Comparison of ENCODE assay signal across 8 cellular contexts in the genomic region with DNA sequence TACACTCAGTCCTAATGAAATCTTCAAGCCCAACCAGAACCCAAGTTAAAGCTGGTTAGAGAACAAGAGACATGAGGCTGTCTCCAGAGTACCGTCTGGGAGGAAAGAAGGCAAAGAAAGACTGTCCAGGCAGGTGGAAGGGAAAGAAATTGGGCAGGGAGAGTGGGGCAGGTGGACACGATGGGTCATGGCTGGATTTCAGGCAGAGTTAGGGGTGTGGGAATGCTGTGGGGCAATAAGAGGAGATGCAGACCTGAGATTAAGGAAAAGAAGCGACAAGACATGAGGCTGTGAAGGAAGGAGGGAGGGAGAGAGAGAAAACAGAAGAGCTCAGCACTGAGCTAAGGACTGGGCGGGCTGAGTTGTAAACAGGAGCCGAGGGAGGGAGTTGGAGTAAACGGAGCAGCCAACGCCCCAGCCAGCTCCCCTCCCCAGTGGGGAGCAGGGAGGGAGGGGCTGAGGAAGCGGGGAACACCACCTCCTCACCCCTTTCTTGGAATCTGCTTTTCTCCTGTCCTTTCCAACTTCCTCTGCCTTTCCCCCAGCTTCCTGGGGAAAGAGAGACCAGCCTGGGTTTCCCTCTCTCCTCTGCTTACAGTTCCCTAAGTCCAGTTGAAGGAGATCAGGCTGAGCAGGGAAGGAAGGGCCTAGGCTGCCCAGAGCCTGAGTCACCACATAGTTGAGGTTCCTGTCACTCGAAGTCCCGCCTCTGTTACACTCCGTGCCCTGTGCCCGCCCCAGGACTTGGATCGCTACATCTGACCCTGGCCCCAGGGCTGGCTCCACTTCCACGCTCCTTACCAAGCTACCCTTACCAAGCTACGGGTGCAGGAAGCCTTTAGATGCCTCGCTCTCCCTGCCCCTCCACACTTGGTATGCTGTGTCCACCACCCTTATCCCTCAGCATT. TPM values are rescaled to one million over a fixed set of nuclear protein-coding genes. Genes with fewer than 3 reads are reported as not detected.
DNase-seq lines count a peak whose midpoint lies in the region; ATAC-seq and TF ChIP-seq lines count a peak whose summit lies in the region.

No MANE protein-coding gene starts in this region.

- DNase-seq in DMS 273 treated with DMSO at 0.1 percent for 48 hours (lab: John Stamatoyannopoulos, UW) = peak; percentile 12
- peak; percentile 66 for DNase-seq in NCI-H2227 treated with DMSO at 0.1 percent for 48 hours (lab: John Stamatoyannopoulos, UW)
- DNase-seq in activated T-cell treated with anti-CD3 and anti-CD28 coated beads for 4 hours = peak; percentile 31
- no peak for DNase-seq in esophagus squamous epithelium (lab: John Stamatoyannopoulos, UW)
- DNase-seq in natural killer cell = no peak
- no peak for DNase-seq in NCI-H1436 treated with DMSO at 0.1 percent for 48 hours (lab: John Stamatoyannopoulos, UW)

- H3K27me3 Mint-ChIP-seq in natural killer cell (ENCODE audit: low read depth in 2 of 2) = no peaks in the 10 kb centered on the region

- H3K4me1 ChIP-seq in esophagus squamous epithelium = peaks cover 85 to 100% (median 91%) of the 10 kb centered on the region in 3 donors

- WGBS in esophagus squamous epithelium, 2 donors = 2% methylated on average over 16 of the region's 16 CpGs

- H3K4me3 ChIP-seq in esophagus squamous epithelium = peak overlapping the region; percentile 1 to 52 (median 29)

- TF ChIP-seq CTCF in esophagus squamous epithelium (IDR thresholded peaks at IDR 0.05) (no peak), natural killer cell (IDR thresholded peaks at IDR 0.05) (no peak)

- H3K36me3 ChIP-seq in esophagus squamous epithelium = peaks cover 0 to 8% (median 0%) of the 10 kb centered on the region in 3 donors

- H3K4me3 Mint-ChIP-seq in natural killer cell = peak overlapping the region; percentile 83

- peak overlapping the region; percentile 97 to 98 for H3K27ac Mint-ChIP-seq in natural killer cell

- peak in 2 of 4 donors; percentile 59 to 65 for TF ChIP-seq POLR2A in esophagus squamous epithelium (IDR thresholded peaks at IDR 0.05)

- intact Hi-C loops in esophagus squamous epithelium (cut with DNase I) (no loop called here), natural killer cell (cut with micrococcal nuclease) (no loop called here)

- peaks cover 68 to 77% of the 10 kb centered on the region in 2 donors for H3K4me1 Mint-ChIP-seq in natural killer cell

- H3K36me3 Mint-ChIP-seq in natural killer cell = no peaks in the 10 kb centered on the region

- no peaks in the 10 kb centered on the region for H3K9me3 Mint-ChIP-seq in natural killer cell

- H3K27ac ChIP-seq in esophagus squamous epithelium = peak overlapping the region; percentile 92 to 95 (median 94)

- peak in 2 of 3 donors; percentile 27 to 35 for ATAC-seq in natural killer cell
- no peak for ATAC-seq in HG03045 (IDR thresholded peaks at IDR 0.05; ENCODE audit: unreplicated experiment)
- ATAC-seq in GM21381 (IDR thresholded peaks at IDR 0.05; ENCODE audit: unreplicated experiment) = no peak

- H3K27me3 ChIP-seq in esophagus squamous epithelium = no peaks in the 10 kb centered on the region

- no peaks in the 10 kb centered on the region for H3K9me3 ChIP-seq in esophagus squamous epithelium

RNA-seq across cellular contexts. Expression of gene AHNAK, which starts 6.6 kb away (rescaled TPM):
- 1,000 to 10,000 TPM in 2 of 4 donors, 100 to 1,000 TPM in 2; 695 to 1,250 (median 954) TPM for total RNA-seq in esophagus squamous epithelium
- 100 to 1,000 TPM; 623 to 740 (median 677) TPM for total RNA-seq in natural killer cell

RNA-seq across cellular contexts. Expression of gene EEF1G, which starts 20.5 kb away (rescaled TPM):
- total RNA-seq in esophagus squamous epithelium = 1,000 to 10,000 TPM; 1,144 to 2,095 (median 1,685) TPM
- total RNA-seq in natural killer cell = 100 to 1,000 TPM; 628 to 754 (median 714) TPM

RNA-seq across cellular contexts. Expression of gene TUT1, which starts 38.1 kb away (rescaled TPM):
- 10 to 100 TPM in 1 of 4 donors, 1 to 10 TPM in 3; 5.0 to 12.7 (median 8.0) TPM for total RNA-seq in esophagus squamous epithelium
- 10 to 100 TPM; 20.0 to 28.9 (median 26.2) TPM for total RNA-seq in natural killer cell

RNA-seq across cellular contexts. Expression of gene MTA2, which starts 48.5 kb away (rescaled TPM):
- 100 to 1,000 TPM; 103 to 132 (median 111) TPM for total RNA-seq in esophagus squamous epithelium
- 100 to 1,000 TPM; 254 to 305 (median 259) TPM for total RNA-seq in natural killer cell

RNA-seq across cellular contexts. Expression of gene EML3, which starts 59.4 kb away (rescaled TPM):
- total RNA-seq in esophagus squamous epithelium = 10 to 100 TPM; 34.7 to 58.6 (median 53.6) TPM
- 100 to 1,000 TPM; 221 to 233 (median 232) TPM for total RNA-seq in natural killer cell

Comparison
In these comparisons a context has a peak if more than half of its experiments do, and no peak if none do; other contexts are left out.
1. DNase-seq: peak in DMS 273 treated with DMSO at 0.1 percent for 48 hours (single experiment), NCI-H2227 treated with DMSO at 0.1 percent for 48 hours (single experiment) and activated T-cell treated with anti-CD3 and anti-CD28 coated beads for 4 hours (single experiment); none in esophagus squamous epithelium (single experiment), natural killer cell (single experiment) and NCI-H1436 treated with DMSO at 0.1 percent for 48 hours (single experiment).
2. ATAC-seq: peak in natural killer cell (2 of 3); none in HG03045 (single experiment) and GM21381 (single experiment).